In the genomic region with DNA sequence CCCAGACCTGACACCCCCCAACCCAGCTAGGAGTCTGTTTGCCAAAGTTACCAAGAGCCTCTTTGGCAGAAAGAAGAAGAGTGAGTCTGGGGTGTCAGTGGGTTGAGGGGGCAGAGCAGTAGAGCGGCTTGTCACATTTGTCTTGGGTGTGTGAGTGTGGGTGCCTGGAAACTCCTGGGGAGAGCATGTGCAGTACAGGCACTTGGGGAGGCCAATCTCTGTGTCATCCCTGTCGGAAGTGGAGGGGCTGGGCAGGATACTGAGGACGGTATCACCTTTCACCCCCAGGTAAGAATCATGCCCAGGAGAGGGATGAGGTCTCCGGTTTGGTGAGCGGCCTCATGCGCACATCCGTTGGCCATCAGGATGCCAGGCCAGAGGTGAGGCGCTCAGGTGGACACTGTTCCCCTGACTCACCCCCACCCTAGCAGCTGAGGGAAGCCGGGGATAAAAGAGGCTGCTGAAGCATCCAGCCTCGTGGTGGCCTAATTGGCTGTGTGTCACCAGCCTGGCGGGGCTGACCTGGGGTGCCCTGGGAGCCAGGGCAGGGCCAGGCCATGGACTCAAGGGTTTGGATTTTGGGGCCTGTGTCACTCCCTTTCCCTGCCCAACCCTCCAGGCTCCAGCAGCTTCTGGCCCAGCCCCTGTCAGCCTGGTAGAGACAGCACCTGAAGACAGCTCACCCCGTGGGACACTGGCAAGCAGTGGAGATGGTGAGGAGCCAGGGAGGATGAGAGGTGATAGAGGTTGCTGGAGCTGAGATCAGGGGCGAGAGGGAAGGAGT, we compare ENCODE assay signal across 7 cellular contexts. TPM values are rescaled to one million over a fixed set of nuclear protein-coding genes. Genes with fewer than 3 reads are reported as not detected.
DNase-seq lines count a peak whose midpoint lies in the region; ATAC-seq and TF ChIP-seq lines count a peak whose summit lies in the region.
"Had no signal": no experiment of that assay in that cellular context is flagged by ENCODE, and none has a peak within 500 bp of the region (broad histone marks: within the 10 kb centered on the region; RNA-seq: fewer than 3 reads in every experiment).

No MANE protein-coding gene starts in this region.

- H3K9me3 ChIP-seq in T-helper 17 cell (ENCODE audit: control insufficient read depth, low read length, poor library complexity, severe bottlenecking) (peaks cover 3% of the 10 kb centered on the region), skeletal muscle satellite cell (replicated peaks; ENCODE audit: low read length) (no peaks in the 10 kb centered on the region)

- peak overlapping the region; percentile 97 for H3K4me2 ChIP-seq in skeletal muscle satellite cell (ENCODE audit: low read length)

- H3K4me3 ChIP-seq in dorsolateral prefrontal cortex (peak overlapping the region in 5 of 59 donors; percentile 76 to 93 (median 84)), skeletal muscle satellite cell (ENCODE audit: low read length) (peak overlapping the region; percentile 85)

- peaks cover 49% of the 10 kb centered on the region for H3K36me3 ChIP-seq in skeletal muscle satellite cell (ENCODE audit: insufficient read depth, low read length)

- peak overlapping the region in 42 of 59 donors; percentile 4 to 98 (median 69) for H3K27ac ChIP-seq in dorsolateral prefrontal cortex

- TF ChIP-seq CTCF in dorsolateral prefrontal cortex (IDR thresholded peaks at IDR 0.05 in 54 of 56, conservative IDR thresholded peaks at IDR 0.05 in 2 of 56; ENCODE audit: low read depth in 1 of 56, partially characterized antibody in 56 of 56) = no peak

- H3K9ac ChIP-seq in skeletal muscle satellite cell (ENCODE audit: low read depth, low read length) = peak overlapping the region; percentile 93

- H3K4me3 Mint-ChIP-seq in T-helper 17 cell = peak overlapping the region; percentile 99

- intact Hi-C loops in dorsolateral prefrontal cortex (cut with DNase I) = loop anchor here in 1 of 2 donors (10.0 kb wide), 1 partner anchor 501 kb away; no protein-coding TSS in a partner anchor

- ATAC-seq in T-helper 17 cell (no peak), HG03520 (IDR thresholded peaks at IDR 0.05; ENCODE audit: unreplicated experiment) (no peak)

- peaks cover 60% of the 10 kb centered on the region for H3K4me1 Mint-ChIP-seq in T-helper 17 cell

- H3K4me1 ChIP-seq in skeletal muscle satellite cell (ENCODE audit: control insufficient read depth, insufficient read depth, low read length) = peaks cover 62% of the 10 kb centered on the region

- peak overlapping the region; percentile 100 for H3K27ac Mint-ChIP-seq in T-helper 17 cell

- peak in 1 of 3 donors; percentile 11 for DNase-seq in T-helper 17 cell
- DNase-seq in dorsolateral prefrontal cortex = peak in 1 of 10 donors; percentile 32
- no peak for DNase-seq in dedifferentiated amniotic fluid mesenchymal stem cell (ENCODE audit: extremely low spot score)
- DNase-seq in NCI-H1694 (lab: John Stamatoyannopoulos, UW) = no peak
- DNase-seq: NCI-H82 had no signal

- H3K36me3 Mint-ChIP-seq in T-helper 17 cell (ENCODE audit: low read depth) = peaks cover 19% of the 10 kb centered on the region

- no peaks in the 10 kb centered on the region for H3K27me3 Mint-ChIP-seq in T-helper 17 cell

- H3K27me3 ChIP-seq in dorsolateral prefrontal cortex (no peaks in the 10 kb centered on the region), skeletal muscle satellite cell (ENCODE audit: control insufficient read depth, insufficient read depth, low read length) (no peaks in the 10 kb centered on the region)

RNA-seq across cellular contexts. Expression of a gene that starts 3.3 kb away (rescaled TPM):
- total RNA-seq in T-helper 17 cell (100 to 1,000 TPM; 389 to 523 TPM), dorsolateral prefrontal cortex (10 to 100 TPM in 72 of 120 experiments, 1 to 10 TPM in 48; 3.7 to 23.1 (median 11.1) TPM)
- total RNA-seq in skeletal muscle satellite cell (2012; rRNA removed) = 25.1 and 31.4 TPM in 2 replicates

RNA-seq across cellular contexts. Expression of a gene that starts 3.6 kb away (rescaled TPM):
- total RNA-seq in T-helper 17 cell = 1 to 10 TPM; 5.5 to 6.2 TPM
- under 1 TPM in 1 of 120 experiments, not detected in 119; 0.79 TPM for total RNA-seq in dorsolateral prefrontal cortex
- not detected in 2 replicates for total RNA-seq in skeletal muscle satellite cell (2012; rRNA removed)

RNA-seq across cellular contexts. Expression of a gene that starts 4.8 kb away (rescaled TPM):
- total RNA-seq in T-helper 17 cell = 10 to 100 TPM; 43.1 to 56.6 TPM
- total RNA-seq in dorsolateral prefrontal cortex = 10 to 100 TPM in 12 of 120 experiments, 1 to 10 TPM in 108; 2.3 to 14.1 (median 6.4) TPM
- total RNA-seq in skeletal muscle satellite cell (2012; rRNA removed) = 3.5 and 3.7 TPM in 2 replicates

RNA-seq across cellular contexts. Expression of a gene that starts 15.5 kb away (rescaled TPM):
- total RNA-seq in T-helper 17 cell (1 to 10 TPM; 1.1 to 1.4 TPM), dorsolateral prefrontal cortex (1 to 10 TPM in 65 of 120 experiments, under 1 TPM in 51, not detected in 4; 0.23 to 2.6 (median 1.1) TPM)
- total RNA-seq in skeletal muscle satellite cell (2012; rRNA removed) = 0.25 TPM in 1 of 2 replicates, not detected in the other

RNA-seq across cellular contexts. Expression of a gene that starts 28.2 kb away (rescaled TPM):
- total RNA-seq in T-helper 17 cell (1,000 to 10,000 TPM; 2,841 to 3,014 TPM), dorsolateral prefrontal cortex (100 to 1,000 TPM; 313 to 628 (median 452) TPM)
- total RNA-seq in skeletal muscle satellite cell (2012; rRNA removed) = 1,645 and 2,137 TPM in 2 replicates

Comparison
In these comparisons a context has a peak if more than half of its experiments do, and no peak if none do; other contexts are left out.
1. RNA of a gene that starts 3.3 kb away (total RNA-seq): 389 to 523 TPM in T-helper 17 cell; 3.7 to 23.1 TPM in dorsolateral prefrontal cortex; every median in the first group is over 10 times any median in the second.